21 cellular contexts compared by ENCODE assay signal in genomic region chr12:23540572-23540971, GRCh38.
"Had no signal": no experiment of that assay in that cellular context is flagged by ENCODE, and none has a peak within 500 bp of the region (broad histone marks: within the 10 kb centered on the region; RNA-seq: fewer than 3 reads in every experiment).

No MANE protein-coding gene starts in this region.

- H3K9me3 ChIP-seq: Peyer's patch, SJSA1 had no signal

- ATAC-seq: activated T-helper 17 cell treated with anti-CD3 and anti-CD28 coated beads, Interleukin-2, amount 50 U/mL, for 72 hours had no signal

- H3K36me3 ChIP-seq: Peyer's patch, SJSA1 had no signal

- H3K9ac ChIP-seq: KMS-11 had no signal

- H3K27me3 ChIP-seq: Peyer's patch, SJSA1 had no signal

- H3K4me3 ChIP-seq: Peyer's patch, SJSA1 had no signal

- DNase-seq: activated CD4-positive, alpha-beta memory T cell treated with anti-CD3 and anti-CD28 coated beads for 36 hours; activated CD4-positive, alpha-beta T cell treated with anti-CD3 and anti-CD28 coated beads, Interleukin-2, amount 10 ng/mL, durations not matched to agents 7 days and 5 days; activated CD4-positive, CD25-positive, alpha-beta regulatory T cell; activated gamma-delta T cell; activated naive CD4-positive, alpha-beta T cell treated with anti-CD3 and anti-CD28 coated beads for 36 hours; activated T-cell treated with anti-CD3 and anti-CD28 coated beads for 4 hours; activated T-cell treated with anti-CD3 and anti-CD28 coated beads, Interleukin-2, amount 50 U/mL, for 48 hours; NCI-H1092; NCI-H1417; NCI-H1930; NCI-H2107; NCI-H510A treated with DMSO at 0.1 percent for 48 hours; NCI-H69; Peyer's patch; Right ventricle myocardium superior; T-helper 1 cell had no signal

- H3K4me2 ChIP-seq: KMS-11 had no signal

- H3K4me1 ChIP-seq: Peyer's patch, SJSA1 had no signal

- H3K27ac ChIP-seq: KMS-11, Peyer's patch, RWPE1, SJSA1, VCaP had no signal
